In genomic region chrX:97284531-97284930, GRCh38 we compare ENCODE assay signal across 3 cellular contexts.
"Had no signal": no experiment of that assay in that cellular context is flagged by ENCODE, and none has a peak within 500 bp of the region (broad histone marks: within the 10 kb centered on the region; RNA-seq: fewer than 3 reads in every experiment).

No MANE protein-coding gene starts in this region.

- DNase-seq: GDM1, GF-D8 had no signal

- H3K4me3 ChIP-seq: GM12878 had no signal
